14 cellular contexts compared by ENCODE assay signal in the genomic region with DNA sequence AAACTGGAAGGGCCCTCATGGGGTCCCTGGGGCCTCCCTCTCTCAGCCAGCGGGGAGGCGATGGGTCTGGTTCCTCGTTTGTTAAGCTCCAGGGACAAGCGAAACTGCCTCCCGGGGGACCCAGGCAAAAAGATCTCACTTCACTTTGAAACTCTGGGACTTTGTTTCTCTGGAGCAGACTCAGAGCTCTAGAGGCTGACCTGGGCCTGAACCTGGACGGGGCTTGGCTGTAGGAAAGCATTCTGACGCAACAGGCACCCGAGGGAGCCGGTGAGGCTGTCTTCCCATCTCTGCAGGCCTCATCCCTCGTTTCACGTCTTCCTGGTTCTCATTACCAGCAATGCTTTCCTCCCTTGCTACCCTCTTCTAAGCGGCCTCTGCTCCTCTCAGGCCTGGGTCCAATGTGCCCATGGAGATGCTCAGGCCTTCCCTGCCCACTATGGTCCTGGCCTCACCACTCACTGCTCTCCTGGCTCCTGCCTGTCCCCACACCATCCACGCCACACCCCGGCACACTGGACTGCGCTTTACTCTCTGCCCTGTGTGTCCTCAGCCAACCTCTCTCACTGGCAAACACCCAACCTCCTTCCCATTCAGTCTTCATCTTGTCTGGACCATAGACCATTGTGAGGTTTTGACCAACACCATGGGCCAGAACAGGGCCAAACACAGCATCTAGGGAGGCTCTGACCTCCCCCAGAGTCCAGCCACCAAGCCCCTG.
"Had no signal": no experiment of that assay in that cellular context is flagged by ENCODE, and none has a peak within 500 bp of the region (broad histone marks: within the 10 kb centered on the region; RNA-seq: fewer than 3 reads in every experiment).

No MANE protein-coding gene starts in this region.

- H3K4me3 ChIP-seq: cardiac muscle cell, lung, prostate gland, stomach, thyroid gland had no signal

- DNase-seq: activated CD4-positive, alpha-beta T cell treated with anti-CD3 and anti-CD28 coated beads for 48 hours; activated CD8-positive, alpha-beta memory T cell treated with anti-CD3 and anti-CD28 coated beads, Interleukin-2, amount 50 U/mL, for 48 hours; activated CD8-positive, alpha-beta T cell treated with anti-CD3 and anti-CD28 coated beads, Interleukin-2, amount 10 ng/mL, durations not matched to agents 7 days and 5 days; activated naive CD4-positive, alpha-beta T cell treated with Interleukin-2 at 50 U/mL for 16 hours; hypothalamus; naive thymus-derived CD4-positive, alpha-beta T cell; nucleus accumbens; stimulated activated CD4-positive, alpha-beta T cell treated with anti-CD3 and anti-CD28 coated beads, Interleukin-4, amount 100 ng/mL, for 4 hours; stomach; T-cell; thyroid gland had no signal

- H3K4me1 ChIP-seq: prostate gland, thyroid gland had no signal

- H3K9me3 ChIP-seq: prostate gland, thyroid gland had no signal

- H3K27ac ChIP-seq: cardiac muscle cell, prostate gland, stomach, thyroid gland had no signal

- ATAC-seq: activated CD8-positive, alpha-beta T cell treated with anti-CD3 and anti-CD28 coated beads, Interleukin-2, amount 10 ng/mL, durations not matched to agents 7 days and 5 days; naive thymus-derived CD4-positive, alpha-beta T cell; T-cell had no signal

- H3K27me3 ChIP-seq: cardiac muscle cell, stomach, thyroid gland had no signal

- H3K36me3 ChIP-seq: cardiac muscle cell, prostate gland, stomach, thyroid gland had no signal
